8 cellular contexts compared by ENCODE assay signal in the genomic region with DNA sequence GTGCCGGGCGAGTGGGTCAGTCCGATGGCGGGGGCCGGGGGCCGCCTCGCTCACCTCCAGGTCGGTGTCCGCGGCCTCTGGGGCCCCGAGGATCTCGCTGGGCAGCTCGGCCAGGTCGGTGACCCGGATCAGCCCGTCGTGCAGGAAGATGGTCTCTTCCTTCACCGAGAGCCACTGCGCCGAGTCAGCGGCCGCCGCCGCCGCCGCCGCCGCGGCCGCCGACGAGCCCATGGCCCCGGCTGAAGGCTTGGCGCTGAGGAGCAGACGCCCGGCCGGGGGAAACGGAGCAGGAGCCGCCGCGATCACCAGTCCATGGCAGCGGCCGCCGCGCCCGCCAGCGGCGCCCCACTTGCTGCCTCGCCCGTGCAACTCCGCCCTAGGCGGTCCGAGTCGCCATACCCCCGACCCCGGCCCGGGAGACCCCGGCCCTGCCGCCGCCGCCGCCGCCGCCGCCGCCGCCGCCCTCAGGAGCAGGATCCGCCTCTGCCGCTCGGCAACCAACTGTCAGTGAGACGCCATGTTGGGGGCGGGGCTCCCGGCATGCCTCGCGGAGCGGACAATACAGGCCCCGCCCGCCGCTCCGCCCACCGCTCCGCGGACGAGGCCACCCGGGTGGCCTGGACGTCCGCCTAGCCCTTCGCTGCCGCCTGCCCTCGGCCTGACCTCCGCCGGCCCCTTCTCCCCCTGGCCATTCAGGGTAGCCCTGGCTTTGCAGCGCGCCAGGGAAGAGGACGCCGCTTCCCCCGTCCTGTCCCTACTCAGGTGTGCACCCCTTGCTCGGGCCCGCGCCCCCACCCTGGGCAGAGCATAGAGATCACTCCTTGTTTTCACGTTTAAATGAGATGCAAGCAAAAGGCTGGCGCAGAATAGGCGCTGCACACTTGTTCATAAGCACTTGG. TPM values are rescaled to one million over a fixed set of nuclear protein-coding genes. Genes with fewer than 3 reads are reported as not detected.
A peak's percentile ranks its signal among the peaks of the same experiment; 100 is the strongest.
DNase-seq lines count a peak whose midpoint lies in the region; ATAC-seq and TF ChIP-seq lines count a peak whose summit lies in the region.

Gene HECTD4 (minus strand): TSS at position 534 of the 899 bp plus-strand sequence. CDS start 303 bp downstream, at position 231.

- peak within 1 kb of the TSS; percentile 90 for H3K4me3 ChIP-seq in thoracic aorta

- H3K27ac Mint-ChIP-seq in activated naive CD8-positive, alpha-beta T cell, result peak within 1 kb of the TSS; percentile 90
- H3K27ac Mint-ChIP-seq in osteocyte (ENCODE audit: unreplicated experiment), result peak within 1 kb of the TSS; percentile 83

- ATAC-seq in HG02610 (IDR thresholded peaks at IDR 0.05; ENCODE audit: unreplicated experiment) (peak; percentile 91), thoracic aorta (ENCODE audit: insufficient number of reproducible peaks, low FRiP score, low read depth) (peak; percentile 92)

- peak within 1 kb of the TSS; percentile 96 for H3K4me3 Mint-ChIP-seq in activated naive CD8-positive, alpha-beta T cell
- peak within 1 kb of the TSS; percentile 94 for H3K4me3 Mint-ChIP-seq in osteocyte (ENCODE audit: unreplicated experiment)

- no peaks in the 10 kb centered on the region for H3K36me3 ChIP-seq in thoracic aorta

- H3K27me3 ChIP-seq in thoracic aorta (replicated peaks; ENCODE audit: insufficient read depth), result no peaks in the 10 kb centered on the region

- TF ChIP-seq CTCF in GM10266 (IDR thresholded peaks at IDR 0.05; ENCODE audit: control insufficient read depth, insufficient read depth, low read depth, missing control alignments), result no peak
- no peak for TF ChIP-seq CTCF in osteocyte (IDR thresholded peaks at IDR 0.05)
- no peak for TF ChIP-seq CTCF in thoracic aorta (IDR thresholded peaks at IDR 0.05)

- peaks cover 10 to 18% of the 10 kb centered on the region in 2 donors for H3K4me1 ChIP-seq in thoracic aorta (ENCODE audit: control insufficient read depth in 1 of 2, low read depth in 2 of 2)

- DNase-seq in GM10266 (ENCODE audit: extremely low spot score) (peak; percentile 98), NCI-H1092 treated with DMSO at 0.1 percent for 48 hours (lab: John Stamatoyannopoulos, UW) (peak; percentile 82), SKM-1 treated with dmso at 0.1 percent for 144 hours (lab: John Stamatoyannopoulos, UW; ENCODE audit: unreplicated experiment) (peak; percentile 46), head of caudate nucleus (peak; percentile 94 to 100 (median 98)), osteocyte (ENCODE audit: extremely low spot score, unreplicated experiment) (peak; percentile 96), thoracic aorta (ENCODE audit: low spot score) (peak; percentile 75)

- H3K9me3 ChIP-seq in thoracic aorta, result no peaks in the 10 kb centered on the region

- intact Hi-C loops in head of caudate nucleus (cut with DNase I), result loop anchor here (5.0 to 10.0 kb wide), 3 partner anchors 197 to 370 kb away; partner anchors contain the start of genes ERP29, TMEM116 and TRAFD1

- H3K27ac ChIP-seq in thoracic aorta, result peak within 1 kb of the TSS; percentile 71 to 79

- H3K27me3 Mint-ChIP-seq in activated naive CD8-positive, alpha-beta T cell, result no peaks in the 10 kb centered on the region
- no peaks in the 10 kb centered on the region for H3K27me3 Mint-ChIP-seq in osteocyte (ENCODE audit: unreplicated experiment)

- no peaks in the 10 kb centered on the region for H3K9me3 Mint-ChIP-seq in activated naive CD8-positive, alpha-beta T cell (ENCODE audit: low read depth)
- H3K9me3 Mint-ChIP-seq in osteocyte (ENCODE audit: unreplicated experiment), result no peaks in the 10 kb centered on the region

- peaks cover 32% of the 10 kb centered on the region for H3K4me1 Mint-ChIP-seq in activated naive CD8-positive, alpha-beta T cell (ENCODE audit: low read depth)
- H3K4me1 Mint-ChIP-seq in osteocyte (ENCODE audit: unreplicated experiment), result peaks cover 24% of the 10 kb centered on the region

- no peaks in the 10 kb centered on the region for H3K36me3 Mint-ChIP-seq in activated naive CD8-positive, alpha-beta T cell
- no peaks in the 10 kb centered on the region for H3K36me3 Mint-ChIP-seq in osteocyte (ENCODE audit: unreplicated experiment)

RNA-seq across cellular contexts. Expression of gene HECTD4, which starts in this region (rescaled TPM):
- 62.6 and 63.3 TPM in 2 replicates for total RNA-seq in osteocyte
- total RNA-seq in thoracic aorta, result 10 to 100 TPM; 54.2 to 75.4 TPM

Comparison
In these comparisons a context has a peak if more than half of its experiments do, and no peak if none do; other contexts are left out.
1. Peak in every context shown above with its lines: DNase-seq, ATAC-seq, H3K4me3 ChIP-seq and H3K27ac ChIP-seq.
2. DNase-seq: peak in every context shown above with its lines; median percentile 98 in GM10266; 98 in head of caudate nucleus; 96 in osteocyte; 82 in NCI-H1092 treated with DMSO at 0.1 percent for 48 hours; 75 in thoracic aorta; 46 in SKM-1 treated with dmso at 0.1 percent for 144 hours.